24 cellular contexts compared by ENCODE assay signal in the genomic region with DNA sequence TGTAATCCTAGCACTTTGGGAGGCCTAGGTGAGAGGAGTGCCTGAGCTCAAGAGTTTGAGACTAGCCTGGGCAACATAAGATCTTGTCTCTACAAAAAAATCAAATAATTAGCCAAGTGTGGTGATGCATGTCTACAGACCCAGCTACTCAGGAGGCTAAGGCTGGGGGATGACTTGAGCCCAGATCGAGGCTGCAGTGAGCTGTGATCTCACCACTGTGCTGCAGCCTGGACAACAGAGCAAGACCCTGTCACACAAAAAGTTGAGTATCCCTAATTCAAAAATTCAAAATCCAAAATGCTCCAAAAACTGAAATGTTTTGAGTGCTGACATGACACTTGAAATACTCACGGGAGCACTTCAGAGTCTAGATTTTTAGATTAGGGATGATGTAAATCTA.
"Had no signal": no experiment of that assay in that cellular context is flagged by ENCODE, and none has a peak within 500 bp of the region (broad histone marks: within the 10 kb centered on the region; RNA-seq: fewer than 3 reads in every experiment).

No MANE protein-coding gene starts in this region.

- H3K27ac ChIP-seq: body of pancreas, colonic mucosa, left lung, pancreas, prostate gland, spleen, suprapubic skin, tibial nerve, VCaP had no signal

- FAIRE-seq: pancreas, TTC549 had no signal

- H3K4me3 ChIP-seq: body of pancreas, colonic mucosa, left lung, lung, mucosa of descending colon, pancreas, prostate gland, spleen, suprapubic skin, tibial nerve had no signal

- ATAC-seq: body of pancreas, mucosa of descending colon had no signal

- H3K9me3 ChIP-seq: body of pancreas, colonic mucosa, left lung, mucosa of descending colon, pancreas, prostate gland, spleen, suprapubic skin, tibial nerve had no signal

- H3K36me3 ChIP-seq: prostate gland had no signal

- DNase-seq: activated CD4-positive, alpha-beta memory T cell treated with anti-CD3 and anti-CD28 coated beads for 36 hours; activated CD4-positive, alpha-beta T cell treated with anti-CD3 and anti-CD28 coated beads for 48 hours; activated naive CD4-positive, alpha-beta T cell treated with Interleukin-2 at 50 U/mL for 16 hours; activated T-cell treated with anti-CD3 and anti-CD28 coated beads, Interleukin-2, amount 50 U/mL, for 48 hours; aorta; body of pancreas; cerebellar nuclear complex; colonic mucosa; effector memory CD4-positive, alpha-beta T cell; head of caudate nucleus; kidney glomerular epithelial cell; left lung; mucosa of descending colon; pancreas; spleen; stimulated activated naive CD4-positive, alpha-beta T cell; SW 1271; T-helper 9 cell had no signal

- H3K4me1 ChIP-seq: colonic mucosa, prostate gland had no signal

- H3K27me3 ChIP-seq: body of pancreas, colonic mucosa, left lung, pancreas, spleen, suprapubic skin, tibial nerve had no signal
